In the genomic region with DNA sequence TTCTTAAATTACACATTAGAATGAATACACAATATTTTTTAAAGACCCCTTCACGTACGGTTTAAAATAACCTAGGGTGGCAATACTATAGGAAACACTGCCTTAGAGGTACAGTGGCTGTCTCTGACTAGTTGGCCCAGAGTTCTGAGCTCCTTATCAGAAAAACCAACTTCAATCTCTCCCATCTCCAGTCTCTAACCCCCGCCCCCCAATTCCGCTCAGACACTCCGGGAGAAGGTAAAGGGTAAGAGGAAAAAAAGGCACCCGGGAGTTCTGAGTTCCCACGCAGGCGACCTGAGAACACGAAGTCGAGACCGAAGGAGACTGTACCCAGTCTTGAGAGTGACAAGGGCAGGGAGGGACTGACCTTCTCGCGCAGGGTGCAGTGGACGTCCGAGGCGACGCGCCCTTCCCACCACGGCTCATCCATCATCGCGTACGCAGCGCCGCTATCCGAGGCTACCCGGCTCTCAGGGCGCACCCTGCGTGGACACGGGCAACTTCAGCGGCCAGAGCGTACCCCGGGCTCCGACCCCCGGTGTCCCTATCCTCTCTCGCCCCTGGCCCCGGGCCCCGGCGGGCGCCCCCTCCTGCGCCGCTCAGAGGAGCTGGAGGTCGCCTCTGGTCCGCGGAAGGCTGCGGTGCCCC, we compare ENCODE assay signal across 1 cellular context.
TF ChIP-seq lines count a peak whose summit lies in the region.

No MANE protein-coding gene starts in this region.

TF ChIP-seq in HepG2, 621 proteins besides CTCF, POLR2A, EP300 and RAD21:
- TF ChIP-seq, protein P1, sequence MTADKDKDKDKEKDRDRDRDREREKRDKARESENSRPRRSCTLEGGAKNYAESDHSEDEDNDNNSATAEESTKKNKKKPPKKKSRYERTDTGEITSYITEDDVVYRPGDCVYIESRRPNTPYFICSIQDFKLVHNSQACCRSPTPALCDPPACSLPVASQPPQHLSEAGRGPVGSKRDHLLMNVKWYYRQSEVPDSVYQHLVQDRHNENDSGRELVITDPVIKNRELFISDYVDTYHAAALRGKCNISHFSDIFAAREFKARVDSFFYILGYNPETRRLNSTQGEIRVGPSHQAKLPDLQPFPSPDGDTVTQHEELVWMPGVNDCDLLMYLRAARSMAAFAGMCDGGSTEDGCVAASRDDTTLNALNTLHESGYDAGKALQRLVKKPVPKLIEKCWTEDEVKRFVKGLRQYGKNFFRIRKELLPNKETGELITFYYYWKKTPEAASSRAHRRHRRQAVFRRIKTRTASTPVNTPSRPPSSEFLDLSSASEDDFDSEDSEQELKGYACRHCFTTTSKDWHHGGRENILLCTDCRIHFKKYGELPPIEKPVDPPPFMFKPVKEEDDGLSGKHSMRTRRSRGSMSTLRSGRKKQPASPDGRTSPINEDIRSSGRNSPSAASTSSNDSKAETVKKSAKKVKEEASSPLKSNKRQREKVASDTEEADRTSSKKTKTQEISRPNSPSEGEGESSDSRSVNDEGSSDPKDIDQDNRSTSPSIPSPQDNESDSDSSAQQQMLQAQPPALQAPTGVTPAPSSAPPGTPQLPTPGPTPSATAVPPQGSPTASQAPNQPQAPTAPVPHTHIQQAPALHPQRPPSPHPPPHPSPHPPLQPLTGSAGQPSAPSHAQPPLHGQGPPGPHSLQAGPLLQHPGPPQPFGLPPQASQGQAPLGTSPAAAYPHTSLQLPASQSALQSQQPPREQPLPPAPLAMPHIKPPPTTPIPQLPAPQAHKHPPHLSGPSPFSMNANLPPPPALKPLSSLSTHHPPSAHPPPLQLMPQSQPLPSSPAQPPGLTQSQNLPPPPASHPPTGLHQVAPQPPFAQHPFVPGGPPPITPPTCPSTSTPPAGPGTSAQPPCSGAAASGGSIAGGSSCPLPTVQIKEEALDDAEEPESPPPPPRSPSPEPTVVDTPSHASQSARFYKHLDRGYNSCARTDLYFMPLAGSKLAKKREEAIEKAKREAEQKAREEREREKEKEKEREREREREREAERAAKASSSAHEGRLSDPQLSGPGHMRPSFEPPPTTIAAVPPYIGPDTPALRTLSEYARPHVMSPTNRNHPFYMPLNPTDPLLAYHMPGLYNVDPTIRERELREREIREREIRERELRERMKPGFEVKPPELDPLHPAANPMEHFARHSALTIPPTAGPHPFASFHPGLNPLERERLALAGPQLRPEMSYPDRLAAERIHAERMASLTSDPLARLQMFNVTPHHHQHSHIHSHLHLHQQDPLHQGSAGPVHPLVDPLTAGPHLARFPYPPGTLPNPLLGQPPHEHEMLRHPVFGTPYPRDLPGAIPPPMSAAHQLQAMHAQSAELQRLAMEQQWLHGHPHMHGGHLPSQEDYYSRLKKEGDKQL (CRISPR knock-in tag; IDR thresholded peaks at IDR 0.05; ENCODE audit: low read depth): no peak
- TF ChIP-seq AGO1 (IDR thresholded peaks at IDR 0.05; ENCODE audit: low read depth, low read length, poor library complexity, severe bottlenecking) (no peak), ZNF256 (CRISPR knock-in tag; conservative IDR thresholded peaks at IDR 0.05) (no peak), ZNF572 (CRISPR knock-in tag; IDR thresholded peaks at IDR 0.05) (no peak), RXRA (CRISPR knock-in tag; IDR thresholded peaks at IDR 0.05) (0 out of 2 replicates have a peak, but pooled peaks have one; percentile 28), FOXA1 (IDR thresholded peaks at IDR 0.05) (no peak), FOXA1 (CRISPR knock-in tag; IDR thresholded peaks at IDR 0.05) (no peak), ZMYM3 (CRISPR knock-in tag; IDR thresholded peaks at IDR 0.05) (no peak), U2AF2 (IDR thresholded peaks at IDR 0.05; ENCODE audit: low read depth, low read length) (no peak), EEA1 (CRISPR knock-in tag; IDR thresholded peaks at IDR 0.05; ENCODE audit: borderline replicate concordance) (0 out of 2 replicates have a peak, but pooled peaks have one; percentile 1), GTF2F1 (IDR thresholded peaks at IDR 0.05; ENCODE audit: low read length) (no peak), ZSCAN21 (CRISPR knock-in tag; IDR thresholded peaks at IDR 0.05; ENCODE audit: borderline replicate concordance) (0 out of 2 replicates have a peak, but pooled peaks have one; percentile 12), DNMT3B (CRISPR knock-in tag; conservative IDR thresholded peaks at IDR 0.05) (no peak)
- TF ChIP-seq, protein P2, sequence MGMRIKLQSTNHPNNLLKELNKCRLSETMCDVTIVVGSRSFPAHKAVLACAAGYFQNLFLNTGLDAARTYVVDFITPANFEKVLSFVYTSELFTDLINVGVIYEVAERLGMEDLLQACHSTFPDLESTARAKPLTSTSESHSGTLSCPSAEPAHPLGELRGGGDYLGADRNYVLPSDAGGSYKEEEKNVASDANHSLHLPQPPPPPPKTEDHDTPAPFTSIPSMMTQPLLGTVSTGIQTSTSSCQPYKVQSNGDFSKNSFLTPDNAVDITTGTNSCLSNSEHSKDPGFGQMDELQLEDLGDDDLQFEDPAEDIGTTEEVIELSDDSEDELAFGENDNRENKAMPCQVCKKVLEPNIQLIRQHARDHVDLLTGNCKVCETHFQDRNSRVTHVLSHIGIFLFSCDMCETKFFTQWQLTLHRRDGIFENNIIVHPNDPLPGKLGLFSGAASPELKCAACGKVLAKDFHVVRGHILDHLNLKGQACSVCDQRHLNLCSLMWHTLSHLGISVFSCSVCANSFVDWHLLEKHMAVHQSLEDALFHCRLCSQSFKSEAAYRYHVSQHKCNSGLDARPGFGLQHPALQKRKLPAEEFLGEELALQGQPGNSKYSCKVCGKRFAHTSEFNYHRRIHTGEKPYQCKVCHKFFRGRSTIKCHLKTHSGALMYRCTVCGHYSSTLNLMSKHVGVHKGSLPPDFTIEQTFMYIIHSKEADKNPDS (CRISPR knock-in tag; IDR thresholded peaks at IDR 0.05): no peak
- TF ChIP-seq, protein P3, sequence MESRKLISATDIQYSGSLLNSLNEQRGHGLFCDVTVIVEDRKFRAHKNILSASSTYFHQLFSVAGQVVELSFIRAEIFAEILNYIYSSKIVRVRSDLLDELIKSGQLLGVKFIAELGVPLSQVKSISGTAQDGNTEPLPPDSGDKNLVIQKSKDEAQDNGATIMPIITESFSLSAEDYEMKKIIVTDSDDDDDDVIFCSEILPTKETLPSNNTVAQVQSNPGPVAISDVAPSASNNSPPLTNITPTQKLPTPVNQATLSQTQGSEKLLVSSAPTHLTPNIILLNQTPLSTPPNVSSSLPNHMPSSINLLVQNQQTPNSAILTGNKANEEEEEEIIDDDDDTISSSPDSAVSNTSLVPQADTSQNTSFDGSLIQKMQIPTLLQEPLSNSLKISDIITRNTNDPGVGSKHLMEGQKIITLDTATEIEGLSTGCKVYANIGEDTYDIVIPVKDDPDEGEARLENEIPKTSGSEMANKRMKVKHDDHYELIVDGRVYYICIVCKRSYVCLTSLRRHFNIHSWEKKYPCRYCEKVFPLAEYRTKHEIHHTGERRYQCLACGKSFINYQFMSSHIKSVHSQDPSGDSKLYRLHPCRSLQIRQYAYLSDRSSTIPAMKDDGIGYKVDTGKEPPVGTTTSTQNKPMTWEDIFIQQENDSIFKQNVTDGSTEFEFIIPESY (CRISPR knock-in tag; IDR thresholded peaks at IDR 0.05): no peak
